In genomic region chr7:12686234-12686893, GRCh38 we compare ENCODE assay signal across 1 cellular context.
TF ChIP-seq lines count a peak whose summit lies in the region.

No MANE protein-coding gene starts in this region.

TF ChIP-seq in WTC11, 78 proteins besides CTCF, POLR2A, EP300 and RAD21 (continued from another document):
- peak; percentile 77 for TF ChIP-seq TEAD1 (CRISPR knock-in tag; IDR thresholded peaks at IDR 0.05)
- 0 out of 2 replicates have a peak, but pooled peaks have one; percentile 14 for TF ChIP-seq KAT7 (CRISPR knock-in tag; IDR thresholded peaks at IDR 0.05; ENCODE audit: borderline replicate concordance)
- TF ChIP-seq TP53 (CRISPR knock-in tag; IDR thresholded peaks at IDR 0.05), result peak; percentile 93
- TF ChIP-seq MYBL2 (CRISPR knock-in tag; IDR thresholded peaks at IDR 0.05), result peak; percentile 98
- peak; percentile 94; the same call in 1 of the 2 replicates for TF ChIP-seq CBFB (CRISPR knock-in tag; IDR thresholded peaks at IDR 0.05; ENCODE audit: low read depth)
- TF ChIP-seq SMAD4 (CRISPR knock-in tag; IDR thresholded peaks at IDR 0.05), result 0 out of 2 replicates have a peak, but pooled peaks have one; percentile 63
- peak; percentile 42; the same call in 1 of the 2 replicates for TF ChIP-seq FOXP1 (CRISPR knock-in tag; IDR thresholded peaks at IDR 0.05; ENCODE audit: borderline replicate concordance)
- TF ChIP-seq USF1 (CRISPR knock-in tag; IDR thresholded peaks at IDR 0.05), result peak; percentile 90
